Comparison of ENCODE assay signal across 8 cellular contexts in genomic region chr6:36986704-36987047, GRCh38. TPM values are rescaled to one million over a fixed set of nuclear protein-coding genes. Genes with fewer than 3 reads are reported as not detected.
DNase-seq lines count a peak whose midpoint lies in the region; ATAC-seq, FAIRE-seq and TF ChIP-seq lines count a peak whose summit lies in the region.

No MANE protein-coding gene starts in this region.

- H3K27me3 Mint-ChIP-seq in activated T-helper 2 cell treated with anti-CD3 and anti-CD28 coated beads, Interferon-gamma antibody, Interleukin-2, Interleukin-4, amounts not matched to agents 10 μg/mL and 5 μg/mL and 100 μg/mL, durations not matched to agents 14 hours and 24 hours and 36 hours (ENCODE audit: low read depth) = peaks cover 7% of the 10 kb centered on the region

- no peak for DNase-seq in right atrium auricular region (ENCODE audit: low spot score)
- no peak for DNase-seq in left cardiac atrium
- DNase-seq in activated T-helper 2 cell treated with anti-CD3 and anti-CD28 coated beads, Interferon-gamma antibody, Interleukin-2, Interleukin-4, amounts not matched to agents 10 μg/mL and 5 μg/mL and 100 μg/mL, durations not matched to agents 14 hours and 24 hours and 36 hours (ENCODE audit: low spot score) = no peak
- no peak for DNase-seq in keratinocyte (ENCODE audit: low read depth, low spot score)
- no peak for DNase-seq in suprapubic skin (ENCODE audit: low spot score in 2 of 2)
- no peak for DNase-seq in DMS 273 treated with DMSO at 0.1 percent for 48 hours (lab: John Stamatoyannopoulos, UW)

- TF ChIP-seq CTCF in right atrium auricular region (IDR thresholded peaks at IDR 0.05) = no peak
- TF ChIP-seq CTCF in keratinocyte (optimal IDR thresholded peaks at IDR 0.05 in 1 of 3, IDR thresholded peaks at IDR 0.05 in 1 of 3, conservative IDR thresholded peaks at IDR 0.05 in 1 of 3; ENCODE audit: extremely low read depth in 1 of 3, insufficient read depth in 2 of 3, low read length in 3 of 3) = no peak
- TF ChIP-seq CTCF in suprapubic skin (IDR thresholded peaks at IDR 0.05) = no peak

- TF ChIP-seq POLR2A in suprapubic skin (IDR thresholded peaks at IDR 0.05) = no peak

- H3K4me1 ChIP-seq in right atrium auricular region (peaks cover 0 to 48% of the 10 kb centered on the region in 2 donors), keratinocyte (ENCODE audit: control insufficient read depth, extremely low read depth, insufficient read depth, low read length) (peaks cover 18% of the 10 kb centered on the region), suprapubic skin (peaks cover 42% of the 10 kb centered on the region)

- TF ChIP-seq EP300 in suprapubic skin (IDR thresholded peaks at IDR 0.05) = no peak

- H3K27me3 ChIP-seq in right atrium auricular region (no peaks in the 10 kb centered on the region), keratinocyte (ENCODE audit: control insufficient read depth, extremely low read depth, insufficient read depth, low read length) (peaks cover 10% of the 10 kb centered on the region), suprapubic skin (no peaks in the 10 kb centered on the region)

- H3K36me3 ChIP-seq in right atrium auricular region (peaks cover 2% of the 10 kb centered on the region), keratinocyte (ENCODE audit: control insufficient read depth in 2 of 2, extremely low read depth in 1 of 2, insufficient read depth in 2 of 2, low read length in 2 of 2) (peaks cover 0 to 3% of the 10 kb centered on the region in 2 experiments), suprapubic skin (no peaks in the 10 kb centered on the region)

- peak overlapping the region; percentile 96 for H3K27ac Mint-ChIP-seq in activated T-helper 2 cell treated with anti-CD3 and anti-CD28 coated beads, Interferon-gamma antibody, Interleukin-2, Interleukin-4, amounts not matched to agents 10 μg/mL and 5 μg/mL and 100 μg/mL, durations not matched to agents 14 hours and 24 hours and 36 hours

- dilution Hi-C loops in keratinocyte (cut with MboI; ENCODE audit: extremely low pct_ligation_motif_present, low sequenced_read_pairs) = no loop called here

- H3K9me3 Mint-ChIP-seq in activated T-helper 2 cell treated with anti-CD3 and anti-CD28 coated beads, Interferon-gamma antibody, Interleukin-2, Interleukin-4, amounts not matched to agents 10 μg/mL and 5 μg/mL and 100 μg/mL, durations not matched to agents 14 hours and 24 hours and 36 hours = no peaks in the 10 kb centered on the region

- H3K36me3 Mint-ChIP-seq in activated T-helper 2 cell treated with anti-CD3 and anti-CD28 coated beads, Interferon-gamma antibody, Interleukin-2, Interleukin-4, amounts not matched to agents 10 μg/mL and 5 μg/mL and 100 μg/mL, durations not matched to agents 14 hours and 24 hours and 36 hours (ENCODE audit: low read depth) = peaks cover 4% of the 10 kb centered on the region

- ATAC-seq in left cardiac atrium = no peak
- ATAC-seq in HG02885 (IDR thresholded peaks at IDR 0.05; ENCODE audit: poor library complexity, unreplicated experiment) = no peak
- no peak for ATAC-seq in GM18868 (IDR thresholded peaks at IDR 0.05; ENCODE audit: unreplicated experiment)

- peak overlapping the region; percentile 88 for H2AFZ ChIP-seq in keratinocyte (ENCODE audit: control insufficient read depth, low read length)

- intact Hi-C loops in left cardiac atrium (cut with DNase I) = no loop called here
- intact Hi-C loops in activated T-helper 2 cell treated with anti-CD3 and anti-CD28 coated beads, Interferon-gamma antibody, Interleukin-2, Interleukin-4, amounts not matched to agents 10 μg/mL and 5 μg/mL and 100 μg/mL, durations not matched to agents 14 hours and 24 hours and 36 hours (cut with micrococcal nuclease) = loop anchor here (1.0 to 5.0 kb wide), 3 partner anchors 32 to 99 kb away; partner anchors contain the start of gene C6orf89

- no peaks in the 10 kb centered on the region for H3K9me1 ChIP-seq in keratinocyte (ENCODE audit: control insufficient read depth, extremely low read depth, insufficient read depth, low read length)

- FAIRE-seq in keratinocyte (lab: Jason Lieb, UNC) = no peak

- H3K4me3 ChIP-seq in right atrium auricular region (peak overlapping the region; percentile 98 to 99), keratinocyte (ENCODE audit: control insufficient read depth in 2 of 3, extremely low read depth in 1 of 3, insufficient read depth in 2 of 3, low read depth in 1 of 3, low read length in 3 of 3) (peak overlapping the region; percentile 69 to 99 (median 81)), suprapubic skin (peak overlapping the region; percentile 96)

- 4% methylated on average over 8 of the region's 8 CpGs for WGBS in suprapubic skin

- peak overlapping the region; percentile 82 for H3K9ac ChIP-seq in keratinocyte (ENCODE audit: control insufficient read depth, extremely low read depth, insufficient read depth, low read length)

- peaks cover 11% of the 10 kb centered on the region for H4K20me1 ChIP-seq in keratinocyte (ENCODE audit: control insufficient read depth, extremely low read depth, insufficient read depth, low read length)

- no peaks in the 10 kb centered on the region for H3K9me3 ChIP-seq in right atrium auricular region
- H3K9me3 ChIP-seq in keratinocyte (ENCODE audit: control insufficient read depth, low read depth, low read length) = no peaks in the 10 kb centered on the region
- H3K9me3 ChIP-seq in suprapubic skin = no peaks in the 10 kb centered on the region

- H3K79me2 ChIP-seq in keratinocyte (ENCODE audit: control insufficient read depth, insufficient read depth, low read length) = peaks cover 40% of the 10 kb centered on the region

- H3K4me3 Mint-ChIP-seq in activated T-helper 2 cell treated with anti-CD3 and anti-CD28 coated beads, Interferon-gamma antibody, Interleukin-2, Interleukin-4, amounts not matched to agents 10 μg/mL and 5 μg/mL and 100 μg/mL, durations not matched to agents 14 hours and 24 hours and 36 hours (ENCODE audit: low read depth) = peak overlapping the region; percentile 98

- peak overlapping the region; percentile 97 to 98 for H3K27ac ChIP-seq in right atrium auricular region
- H3K27ac ChIP-seq in keratinocyte (ENCODE audit: control insufficient read depth, insufficient read depth, low read length) = peak overlapping the region; percentile 72
- peak overlapping the region; percentile 96 for H3K27ac ChIP-seq in suprapubic skin

- peak overlapping the region; percentile 84 for H3K4me2 ChIP-seq in keratinocyte (ENCODE audit: control insufficient read depth, extremely low read depth, insufficient read depth, low read depth, low read length)

- peaks cover 14% of the 10 kb centered on the region for H3K4me1 Mint-ChIP-seq in activated T-helper 2 cell treated with anti-CD3 and anti-CD28 coated beads, Interferon-gamma antibody, Interleukin-2, Interleukin-4, amounts not matched to agents 10 μg/mL and 5 μg/mL and 100 μg/mL, durations not matched to agents 14 hours and 24 hours and 36 hours (ENCODE audit: low read depth)

RNA-seq across cellular contexts. Expression of gene MTCH1, which starts 0.7 kb away (rescaled TPM):
- 100 to 1,000 TPM; 155 to 259 TPM for total RNA-seq in right atrium auricular region
- total RNA-seq in left cardiac atrium = 100 to 1,000 TPM; 178 to 214 TPM
- total RNA-seq in activated T-helper 2 cell treated with anti-CD3 and anti-CD28 coated beads, Interferon-gamma antibody, Interleukin-2, Interleukin-4, amounts not matched to agents 10 μg/mL and 5 μg/mL and 100 μg/mL, durations not matched to agents 14 hours and 24 hours and 36 hours = 117 and 119 TPM in 2 replicates
- polyA plus RNA-seq in keratinocyte = 72.9 to 90.3 TPM (median 88.8 TPM) in 3 replicates
- 23.7 TPM for polyA plus RNA-seq in keratinocyte (2011; ENCODE audit: low read depth)
- polyA plus RNA-seq in keratinocyte (2011; cell fraction: cytosol; rRNA removed) = 88.9 and 119 TPM in 2 replicates
- 76.4 and 84.0 TPM in 2 replicates for polyA plus RNA-seq in keratinocyte (2011; cell fraction: nucleus; rRNA removed)
- polyA plus RNA-seq in keratinocyte (2012; ENCODE audit: low replicate concordance) = 123 and 127 TPM in 2 replicates
- 80.7 to 152 TPM (median 82.5 TPM) in 3 replicates for polyA minus RNA-seq in keratinocyte
- polyA minus RNA-seq in keratinocyte (2011; cell fraction: cytosol; rRNA and poly(A)+ RNA removed) = 74.4 TPM
- 29.5 and 33.4 TPM in 2 replicates for polyA minus RNA-seq in keratinocyte (2011; cell fraction: nucleus; rRNA and poly(A)+ RNA removed)
- total RNA-seq in suprapubic skin = 100 to 1,000 TPM; 160 to 220 (median 183) TPM

RNA-seq across cellular contexts. Expression of gene FGD2, which starts 18.8 kb away (rescaled TPM):
- total RNA-seq in right atrium auricular region = 1 to 10 TPM; 4.9 to 8.0 TPM
- 10 to 100 TPM; 15.1 to 15.5 TPM for total RNA-seq in left cardiac atrium
- total RNA-seq in activated T-helper 2 cell treated with anti-CD3 and anti-CD28 coated beads, Interferon-gamma antibody, Interleukin-2, Interleukin-4, amounts not matched to agents 10 μg/mL and 5 μg/mL and 100 μg/mL, durations not matched to agents 14 hours and 24 hours and 36 hours = 0.64 and 0.87 TPM in 2 replicates
- 0.03 to 0.13 TPM (median 0.08 TPM) in 3 replicates for polyA plus RNA-seq in keratinocyte
- 0.09 TPM for polyA plus RNA-seq in keratinocyte (2011; ENCODE audit: low read depth)
- 0.04 and 0.08 TPM in 2 replicates for polyA plus RNA-seq in keratinocyte (2011; cell fraction: cytosol; rRNA removed)
- polyA plus RNA-seq in keratinocyte (2011; cell fraction: nucleus; rRNA removed) = 0.09 and 0.23 TPM in 2 replicates
- 0.66 TPM in 1 of 2 replicates, not detected in the other for polyA plus RNA-seq in keratinocyte (2012; ENCODE audit: low replicate concordance)
- 0.03 to 0.40 TPM (median 0.13 TPM) in 3 replicates for polyA minus RNA-seq in keratinocyte
- polyA minus RNA-seq in keratinocyte (2011; cell fraction: cytosol; rRNA and poly(A)+ RNA removed) = not detected
- 0.16 and 0.32 TPM in 2 replicates for polyA minus RNA-seq in keratinocyte (2011; cell fraction: nucleus; rRNA and poly(A)+ RNA removed)
- total RNA-seq in suprapubic skin = 10 to 100 TPM in 1 of 4 donors, 1 to 10 TPM in 3; 2.4 to 13.6 (median 4.6) TPM

RNA-seq across cellular contexts. Expression of gene PI16, which starts 32.1 kb away (rescaled TPM):
- total RNA-seq in right atrium auricular region = 10 to 100 TPM; 14.2 to 48.5 TPM
- 10 to 100 TPM; 28.2 to 47.0 TPM for total RNA-seq in left cardiac atrium
- total RNA-seq in activated T-helper 2 cell treated with anti-CD3 and anti-CD28 coated beads, Interferon-gamma antibody, Interleukin-2, Interleukin-4, amounts not matched to agents 10 μg/mL and 5 μg/mL and 100 μg/mL, durations not matched to agents 14 hours and 24 hours and 36 hours = not detected in 2 replicates
- polyA plus RNA-seq in keratinocyte = not detected in 3 replicates
- polyA plus RNA-seq in keratinocyte (2011; ENCODE audit: low read depth) = not detected
- not detected in 2 replicates for polyA plus RNA-seq in keratinocyte (2011; cell fraction: cytosol; rRNA removed)
- not detected in 2 replicates for polyA plus RNA-seq in keratinocyte (2011; cell fraction: nucleus; rRNA removed)
- polyA plus RNA-seq in keratinocyte (2012; ENCODE audit: low replicate concordance) = not detected in 2 replicates
- polyA minus RNA-seq in keratinocyte = not detected in 3 replicates
- not detected for polyA minus RNA-seq in keratinocyte (2011; cell fraction: cytosol; rRNA and poly(A)+ RNA removed)
- not detected in 2 replicates for polyA minus RNA-seq in keratinocyte (2011; cell fraction: nucleus; rRNA and poly(A)+ RNA removed)
- 10 to 100 TPM in 1 of 4 donors, 1 to 10 TPM in 3; 2.8 to 17.2 (median 3.9) TPM for total RNA-seq in suprapubic skin
